In genomic region chr1:26703466-26703865, GRCh38 we compare ENCODE assay signal across 14 cellular contexts. TPM values are rescaled to one million over a fixed set of nuclear protein-coding genes. Genes with fewer than 3 reads are reported as not detected.
DNase-seq lines count a peak whose midpoint lies in the region; ATAC-seq and TF ChIP-seq lines count a peak whose summit lies in the region.
"Had no signal": no experiment of that assay in that cellular context is flagged by ENCODE, and none has a peak within 500 bp of the region (broad histone marks: within the 10 kb centered on the region; RNA-seq: fewer than 3 reads in every experiment).

No MANE protein-coding gene starts in this region.

- POLR2A ChIA-PET in CD8-positive, alpha-beta T cell (lab: Charles Lee), result interaction anchor here (0.6 to 3.1 kb wide), 4 partner anchors 11 to 196 kb away, joined by 3 to 20 read pairs (median 4); no protein-coding TSS in a partner anchor
- POLR2A ChIA-PET in CD4-positive, alpha-beta T cell (lab: Charles Lee), result interaction anchor here (0.6 to 13.4 kb wide), 8 partner anchors 10 to 166 kb away, joined by 3 to 202 read pairs (median 4); partner anchors contain the start of gene PIGV

- H3K36me3 ChIP-seq in CD8-positive, alpha-beta T cell (ENCODE audit: insufficient read depth, low read length), result no peaks in the 10 kb centered on the region
- H3K36me3 ChIP-seq in MM.1S (replicated peaks; ENCODE audit: insufficient read depth, low read length), result no peaks in the 10 kb centered on the region

- no peak overlapping the region for H3K4me3 ChIP-seq in CD8-positive, alpha-beta T cell (ENCODE audit: low read depth, low read length)
- H3K4me3 ChIP-seq in MM.1S (ENCODE audit: low read length), result peak overlapping the region; percentile 24
- H3K4me3 ChIP-seq: psoas muscle had no signal

- no peak for TF ChIP-seq CTCF in CD8-positive, alpha-beta T cell (IDR thresholded peaks at IDR 0.05)
- TF ChIP-seq CTCF in MM.1S (IDR thresholded peaks at IDR 0.05; ENCODE audit: low read length) (no peak), chondrocyte (IDR thresholded peaks at IDR 0.05) (no peak), osteocyte (IDR thresholded peaks at IDR 0.05) (no peak)
- TF ChIP-seq CTCF in CD4-positive, alpha-beta T cell (IDR thresholded peaks at IDR 0.05), result no peak

- peaks cover 50% of the 10 kb centered on the region for H3F3A ChIP-seq in MM.1S (ENCODE audit: insufficient read depth, low read length)

- peaks cover 38% of the 10 kb centered on the region for H3K36me3 Mint-ChIP-seq in CD8-positive, alpha-beta T cell
- H3K36me3 Mint-ChIP-seq in chondrocyte (ENCODE audit: low read depth) (no peaks in the 10 kb centered on the region), osteocyte (ENCODE audit: unreplicated experiment) (no peaks in the 10 kb centered on the region)
- peaks cover 39% of the 10 kb centered on the region for H3K36me3 Mint-ChIP-seq in CD4-positive, alpha-beta T cell (ENCODE audit: low read depth)

- peaks cover 33% of the 10 kb centered on the region for H3K4me1 Mint-ChIP-seq in CD8-positive, alpha-beta T cell (ENCODE audit: low read depth)
- H3K4me1 Mint-ChIP-seq in chondrocyte (ENCODE audit: low read depth) (peaks cover 34% of the 10 kb centered on the region), osteocyte (ENCODE audit: unreplicated experiment) (peaks cover 33% of the 10 kb centered on the region)
- H3K4me1 Mint-ChIP-seq in CD4-positive, alpha-beta T cell (ENCODE audit: low read depth), result peaks cover 27% of the 10 kb centered on the region

- H2AFZ ChIP-seq in MM.1S (ENCODE audit: low read length), result no peak overlapping the region

- peaks cover 95% of the 10 kb centered on the region for H3K79me2 ChIP-seq in MM.1S (ENCODE audit: low read length)

- intact Hi-C loops in CD8-positive, alpha-beta T cell (cut with DNase I, micrococcal nuclease), result no loop called here
- intact Hi-C loops in CD4-positive, alpha-beta T cell (cut with DNase I, micrococcal nuclease), result no loop called here

- H3K9me3 Mint-ChIP-seq in CD8-positive, alpha-beta T cell, result no peaks in the 10 kb centered on the region
- H3K9me3 Mint-ChIP-seq in chondrocyte (ENCODE audit: low read depth) (no peaks in the 10 kb centered on the region), osteocyte (ENCODE audit: unreplicated experiment) (no peaks in the 10 kb centered on the region)
- H3K9me3 Mint-ChIP-seq in CD4-positive, alpha-beta T cell, result no peaks in the 10 kb centered on the region
- H3K9me3 Mint-ChIP-seq: activated naive CD4-positive, alpha-beta T cell treated with anti-CD3 and anti-CD28 coated beads, Interleukin-2, amount 10 ng/mL, durations not matched to agents 7 days and 5 days; CD14-positive monocyte had no signal

- peaks cover 89% of the 10 kb centered on the region for H3K4me1 ChIP-seq in CD8-positive, alpha-beta T cell (ENCODE audit: insufficient read depth, low read length)
- peaks cover 59% of the 10 kb centered on the region for H3K4me1 ChIP-seq in MM.1S (ENCODE audit: low read length)

- DNase-seq in CD8-positive, alpha-beta T cell, result no peak
- no peak for DNase-seq in MM.1S
- no peak for DNase-seq in chondrocyte (ENCODE audit: low spot score)
- no peak for DNase-seq in osteocyte (ENCODE audit: extremely low spot score, unreplicated experiment)
- no peak for DNase-seq in substantia nigra (lab: John Stamatoyannopoulos, UW)
- DNase-seq in CD4-positive, alpha-beta T cell, result no peak
- DNase-seq: activated naive CD4-positive, alpha-beta T cell treated with anti-CD3 and anti-CD28 coated beads, Interleukin-2, amount 10 ng/mL, durations not matched to agents 7 days and 5 days; GOT3; NCI-H1694; NCI-H524 treated with DMSO at 0.1 percent for 48 hours; psoas muscle had no signal

- ATAC-seq in CD8-positive, alpha-beta T cell, result no peak
- no peak for ATAC-seq in HG02885 (IDR thresholded peaks at IDR 0.05; ENCODE audit: poor library complexity, unreplicated experiment)
- ATAC-seq in GM21576 (IDR thresholded peaks at IDR 0.05; ENCODE audit: unreplicated experiment), result no peak
- ATAC-seq in CD4-positive, alpha-beta T cell (ENCODE audit: poor library complexity), result no peak
- ATAC-seq: psoas muscle had no signal

- H3K9me2 ChIP-seq in MM.1S (replicated peaks; ENCODE audit: insufficient read depth, low read length), result no peaks in the 10 kb centered on the region

- no peaks in the 10 kb centered on the region for H4K20me1 ChIP-seq in MM.1S (ENCODE audit: insufficient read depth, low read length)

- H3K9ac ChIP-seq in MM.1S (ENCODE audit: low read length), result peak overlapping the region; percentile 91

- H3K27ac Mint-ChIP-seq in CD8-positive, alpha-beta T cell, result peak overlapping the region; percentile 41
- H3K27ac Mint-ChIP-seq in chondrocyte (ENCODE audit: unreplicated experiment) (no peak overlapping the region), osteocyte (ENCODE audit: unreplicated experiment) (peak overlapping the region; percentile 63)
- H3K27ac Mint-ChIP-seq in CD4-positive, alpha-beta T cell, result no peak overlapping the region
- H3K27ac Mint-ChIP-seq: activated naive CD4-positive, alpha-beta T cell treated with anti-CD3 and anti-CD28 coated beads, Interleukin-2, amount 10 ng/mL, durations not matched to agents 7 days and 5 days had no signal

- no peaks in the 10 kb centered on the region for H3K27me3 ChIP-seq in CD8-positive, alpha-beta T cell (ENCODE audit: insufficient read depth, low read length)
- H3K27me3 ChIP-seq in MM.1S (replicated peaks; ENCODE audit: insufficient read depth, low read length), result no peaks in the 10 kb centered on the region
- no peaks in the 10 kb centered on the region for H3K27me3 ChIP-seq in CD4-positive, alpha-beta T cell (ENCODE audit: control insufficient read depth, insufficient read depth, low read length)

- CTCF ChIA-PET in CD8-positive, alpha-beta T cell (lab: Charles Lee), result interaction anchor here (0.9 to 8.2 kb wide), 5 partner anchors 11 to 101 kb away, joined by 3 to 73 read pairs (median 9); partner anchors contain the start of gene PIGV
- CTCF ChIA-PET in CD4-positive, alpha-beta T cell (lab: Charles Lee), result interaction anchor here (0.8 to 1.7 kb wide), 7 partner anchors 11 to 87 kb away, joined by 3 to 7 read pairs (median 3); partner anchors contain the start of gene PIGV

- H3K4me2 ChIP-seq in MM.1S (ENCODE audit: low read depth, low read length), result peak overlapping the region; percentile 81

- no peak overlapping the region for H3K27ac ChIP-seq in CD8-positive, alpha-beta T cell (ENCODE audit: low read depth, low read length)
- peak overlapping the region; percentile 84 for H3K27ac ChIP-seq in MM.1S (ENCODE audit: low read length)
- H3K27ac ChIP-seq in substantia nigra (ENCODE audit: low read depth, low read length, poor library complexity, severe bottlenecking), result no peak overlapping the region
- no peak overlapping the region for H3K27ac ChIP-seq in CD4-positive, alpha-beta T cell (ENCODE audit: low read depth, low read length)

- H3K9me3 ChIP-seq in CD8-positive, alpha-beta T cell (ENCODE audit: low read length), result no peaks in the 10 kb centered on the region
- H3K9me3 ChIP-seq in MM.1S (replicated peaks; ENCODE audit: insufficient read depth, low read length), result no peaks in the 10 kb centered on the region
- no peaks in the 10 kb centered on the region for H3K9me3 ChIP-seq in CD4-positive, alpha-beta T cell (ENCODE audit: control insufficient read depth, low read length)
- H3K9me3 ChIP-seq: psoas muscle had no signal

- peak overlapping the region; percentile 20 for H3K4me3 Mint-ChIP-seq in CD8-positive, alpha-beta T cell
- H3K4me3 Mint-ChIP-seq in chondrocyte (ENCODE audit: unreplicated experiment) (peak overlapping the region; percentile 18), osteocyte (ENCODE audit: unreplicated experiment) (peak overlapping the region; percentile 36)
- no peak overlapping the region for H3K4me3 Mint-ChIP-seq in CD4-positive, alpha-beta T cell
- H3K4me3 Mint-ChIP-seq: activated naive CD4-positive, alpha-beta T cell treated with anti-CD3 and anti-CD28 coated beads, Interleukin-2, amount 10 ng/mL, durations not matched to agents 7 days and 5 days; CD14-positive monocyte had no signal

- H3K27me3 Mint-ChIP-seq in CD8-positive, alpha-beta T cell (ENCODE audit: low read depth), result no peaks in the 10 kb centered on the region
- H3K27me3 Mint-ChIP-seq in chondrocyte (ENCODE audit: low read depth) (no peaks in the 10 kb centered on the region), osteocyte (ENCODE audit: unreplicated experiment) (no peaks in the 10 kb centered on the region)
- no peaks in the 10 kb centered on the region for H3K27me3 Mint-ChIP-seq in CD4-positive, alpha-beta T cell
- H3K27me3 Mint-ChIP-seq: activated naive CD4-positive, alpha-beta T cell treated with anti-CD3 and anti-CD28 coated beads, Interleukin-2, amount 10 ng/mL, durations not matched to agents 7 days and 5 days had no signal

RNA-seq across cellular contexts. Expression of gene ARID1A, which starts 7.7 kb away (rescaled TPM):
- 100 to 1,000 TPM; 104 to 105 TPM for total RNA-seq in CD8-positive, alpha-beta T cell
- total RNA-seq in chondrocyte (56.1 to 59.5 TPM (median 57.2 TPM) in 3 replicates), osteocyte (70.0 and 78.7 TPM in 2 replicates)
- total RNA-seq in CD4-positive, alpha-beta T cell, result 100 to 1,000 TPM; 102 to 103 TPM

Comparison
In these comparisons a context has a peak if more than half of its experiments do, and no peak if none do; other contexts are left out.
1. H3K27ac Mint-ChIP-seq: peak in CD8-positive, alpha-beta T cell (single experiment) and osteocyte (single experiment); none in chondrocyte (single experiment) and CD4-positive, alpha-beta T cell (single experiment).